ENCODE assay signal across 20 cellular contexts in genomic region chr11:38411149-38411548, GRCh38.
A peak's percentile ranks its signal among the peaks of the same experiment; 100 is the strongest.
DNase-seq lines count a peak whose midpoint lies in the region; ATAC-seq and TF ChIP-seq lines count a peak whose summit lies in the region.
"Had no signal": no experiment of that assay in that cellular context is flagged by ENCODE, and none has a peak within 500 bp of the region (broad histone marks: within the 10 kb centered on the region; RNA-seq: fewer than 3 reads in every experiment).

No MANE protein-coding gene starts in this region.

- BruUV-seq in Caco-2 (replicated peaks; lab: Mats Ljungman, UMichigan): no TSS peak

- no peak overlapping the region for H3K27ac ChIP-seq in hepatocyte
- H3K27ac ChIP-seq: colonic mucosa, spleen, suprapubic skin had no signal

- H4K20me1 ChIP-seq in hepatocyte (ENCODE audit: insufficient read depth, poor library complexity, severe bottlenecking): no peaks in the 10 kb centered on the region

- TF ChIP-seq CTCF in Caco-2 (IDR thresholded peaks at IDR 0.05; ENCODE audit: insufficient read depth in 1 of 2, low read depth in 1 of 2, low read length in 1 of 2, severe bottlenecking in 1 of 2, unreplicated experiment in 1 of 2): peak; percentile 35 to 51
- TF ChIP-seq CTCF in NB4 (IDR thresholded peaks at IDR 0.05; ENCODE audit: low read depth, low read length): peak; percentile 30
- no peak for TF ChIP-seq CTCF in WTC11 (IDR thresholded peaks at IDR 0.05)
- TF ChIP-seq CTCF in hepatocyte (IDR thresholded peaks at IDR 0.05; ENCODE audit: poor library complexity): peak; percentile 28
- TF ChIP-seq CTCF in foreskin fibroblast (IDR thresholded peaks at IDR 0.05; ENCODE audit: low read depth, low read length): no peak

- CTCF ChIA-PET in Caco-2 (lab: Charles Lee) (no interaction called here), WTC11 (lab: Charles Lee) (no interaction called here)

- no peak for TF ChIP-seq POLR2A in NB4 (IDR thresholded peaks at IDR 0.05; ENCODE audit: extremely low read depth, insufficient read length)

- no peaks in the 10 kb centered on the region for H3K9me2 ChIP-seq in hepatocyte (replicated peaks; ENCODE audit: insufficient read depth)

- WGBS in hepatocyte (ENCODE audit: low lambda C conversion rate, missing lambda C conversion rate): 36% methylated on average over 2 of the region's 2 CpGs

- peak overlapping the region; percentile 38 for H3K4me3 Mint-ChIP-seq in Caco-2 (ENCODE audit: unreplicated experiment)
- H3K4me3 Mint-ChIP-seq in WTC11: no peak overlapping the region
- H3K4me3 Mint-ChIP-seq: nephron had no signal

- intact Hi-C loops in Caco-2 (cut with micrococcal nuclease; ENCODE audit: unreplicated experiment): loop anchor here (2.0 kb wide), 1 partner anchor 66 kb away; no protein-coding TSS in a partner anchor

- no peak overlapping the region for H3K4me2 ChIP-seq in hepatocyte

- H3K4me3 ChIP-seq in Caco-2 (ENCODE audit: low read depth, low read length): no peak overlapping the region
- no peak overlapping the region for H3K4me3 ChIP-seq in NB4 (ENCODE audit: low read depth, low read length)
- H3K4me3 ChIP-seq in hepatocyte: no peak overlapping the region
- H3K4me3 ChIP-seq in foreskin fibroblast (ENCODE audit: low read depth in 1 of 2, low read length in 2 of 2): no peak overlapping the region
- H3K4me3 ChIP-seq: colonic mucosa, spleen, suprapubic skin had no signal

- H3K27me3 Mint-ChIP-seq in Caco-2 (ENCODE audit: insufficient read depth, unreplicated experiment) (no peaks in the 10 kb centered on the region), WTC11 (ENCODE audit: low read depth) (peaks cover 4% of the 10 kb centered on the region)

- H3K9me3 Mint-ChIP-seq in Caco-2 (ENCODE audit: unreplicated experiment) (peaks cover 29% of the 10 kb centered on the region), WTC11 (peaks cover 72% of the 10 kb centered on the region)

- H3K4me1 Mint-ChIP-seq in Caco-2 (ENCODE audit: low read depth, unreplicated experiment) (peaks cover 17% of the 10 kb centered on the region), WTC11 (no peaks in the 10 kb centered on the region)

- peak overlapping the region; percentile 3 for H3K27ac Mint-ChIP-seq in Caco-2 (ENCODE audit: unreplicated experiment)
- H3K27ac Mint-ChIP-seq in WTC11: no peak overlapping the region
- H3K27ac Mint-ChIP-seq: nephron had no signal

- H3K27me3 ChIP-seq in Caco-2 (replicated peaks; ENCODE audit: control insufficient read depth, insufficient read depth, low read length) (no peaks in the 10 kb centered on the region), hepatocyte (no peaks in the 10 kb centered on the region)
- H3K27me3 ChIP-seq: colonic mucosa, spleen, suprapubic skin had no signal

- H3K79me2 ChIP-seq in hepatocyte: no peaks in the 10 kb centered on the region

- H3K4me1 ChIP-seq in Caco-2 (peaks cover 16% of the 10 kb centered on the region), hepatocyte (ENCODE audit: insufficient read depth) (no peaks in the 10 kb centered on the region)
- H3K4me1 ChIP-seq: colonic mucosa, spleen, suprapubic skin had no signal

- H3K9me3 ChIP-seq in Caco-2 (0 out of 2 replicates have a peak, but pooled peaks cover 3% of the 10 kb centered on the region), hepatocyte (ENCODE audit: low read depth) (no peaks in the 10 kb centered on the region)
- H3K9me3 ChIP-seq: colonic mucosa, suprapubic skin had no signal

- POLR2A ChIA-PET in Caco-2 (lab: Charles Lee): no interaction called here
- POLR2A ChIA-PET in WTC11 (lab: Charles Lee): no interaction called here

- H3K36me3 Mint-ChIP-seq in Caco-2 (ENCODE audit: insufficient read depth, unreplicated experiment) (no peaks in the 10 kb centered on the region), WTC11 (peaks cover 59% of the 10 kb centered on the region)

- 0 out of 2 replicates have a peak, but pooled peaks have one; percentile 28 for ATAC-seq in WTC11
- ATAC-seq: HepG2 had no signal

- no peak overlapping the region for H2AFZ ChIP-seq in hepatocyte

- H3K36me3 ChIP-seq in Caco-2 (ENCODE audit: control insufficient read depth, insufficient read depth, low read length) (no peaks in the 10 kb centered on the region), hepatocyte (replicated peaks; ENCODE audit: insufficient read depth, low read depth) (no peaks in the 10 kb centered on the region)
- H3K36me3 ChIP-seq: colonic mucosa, spleen, suprapubic skin had no signal

- DNase-seq in Caco-2 (peak; percentile 30 to 31), NB4 (ENCODE audit: low read depth) (peak; percentile 2), WTC11 (ENCODE audit: low spot score) (no peak), hepatocyte (ENCODE audit: low spot score) (peak; percentile 38), epidermal melanocyte (ENCODE audit: insufficient read length, low spot score) (no peak), foreskin fibroblast (no peak), NCI-H748 (lab: John Stamatoyannopoulos, UW; ENCODE audit: unreplicated experiment) (no peak)
- no peak for DNase-seq in NK-92 treated with Interleukin-12 subunit alpha and Interleukin-12 subunit beta, amount 100 ng/mL, for 24 hours (lab: John Stamatoyannopoulos, UW)
- DNase-seq: activated CD4-positive, alpha-beta T cell treated with anti-CD3 and anti-CD28 coated beads for 48 hours; activated CD8-positive, alpha-beta memory T cell treated with anti-CD3 and anti-CD28 coated beads, Interleukin-2, amount 50 U/mL, for 48 hours; anterior cingulate cortex; Calu3; colonic mucosa; NCI-H1694 treated with DMSO at 0.1 percent for 48 hours; NCI-H2227 treated with DMSO at 0.1 percent for 48 hours; SHP77; spleen had no signal

TF ChIP-seq in WTC11, 78 proteins besides CTCF, POLR2A, EP300 and RAD21:
- no peak for TF ChIP-seq USF1 (CRISPR knock-in tag; IDR thresholded peaks at IDR 0.05)
- no peak for TF ChIP-seq TP53 (CRISPR knock-in tag; IDR thresholded peaks at IDR 0.05)
- TF ChIP-seq GABPB1 (CRISPR knock-in tag; IDR thresholded peaks at IDR 0.05): no peak

Comparison
In these comparisons a context has a peak if more than half of its experiments do, and no peak if none do; other contexts are left out.
1. DNase-seq: peak in Caco-2 (2 of 2), NB4 (single experiment) and hepatocyte (single experiment); none in WTC11 (single experiment), epidermal melanocyte (single experiment), foreskin fibroblast (0 of 2), NK-92 treated with Interleukin-12 subunit alpha and Interleukin-12 subunit beta, amount 100 ng/mL, for 24 hours (single experiment) and NCI-H748 (single experiment).
2. CTCF ChIP-seq: peak in Caco-2 (2 of 2), NB4 (single experiment) and hepatocyte (single experiment); none in WTC11 (single experiment) and foreskin fibroblast (single experiment).